Comparison of ENCODE assay signal across 14 cellular contexts in genomic region chr6:158369241-158369640, GRCh38.
"Had no signal": no experiment of that assay in that cellular context is flagged by ENCODE, and none has a peak within 500 bp of the region (broad histone marks: within the 10 kb centered on the region; RNA-seq: fewer than 3 reads in every experiment).

No MANE protein-coding gene starts in this region.

- DNase-seq: effector CD4-positive, alpha-beta T cell; gastrocnemius medialis; immature natural killer cell; naive thymus-derived CD4-positive, alpha-beta T cell; posterior cingulate gyrus; right cardiac atrium; stimulated activated CD4-positive, alpha-beta T cell treated with anti-CD3 and anti-CD28 coated beads, Interleukin-2, amount 100 ng/mL, for 48 hours; stimulated activated naive CD4-positive, alpha-beta T cell treated with Interleukin-2 at 50 U/mL for 16 hours; upper lobe of left lung; uterus had no signal

- H3K4me3 ChIP-seq: coronary artery, gastrocnemius medialis, smooth muscle cell, upper lobe of left lung, uterus had no signal

- H3K9me3 ChIP-seq: gastrocnemius medialis, neutrophil, upper lobe of left lung, uterus had no signal

- ATAC-seq: esophagus mucosa; gastrocnemius medialis; naive thymus-derived CD4-positive, alpha-beta T cell; right cardiac atrium had no signal

- H3K36me3 ChIP-seq: gastrocnemius medialis, neutrophil, upper lobe of left lung, uterus had no signal

- H3K27ac ChIP-seq: coronary artery, gastrocnemius medialis, neutrophil, upper lobe of left lung, uterus had no signal

- H3K4me2 ChIP-seq: smooth muscle cell had no signal

- H3K27me3 ChIP-seq: gastrocnemius medialis, neutrophil, upper lobe of left lung, uterus had no signal
